In genomic region chr1:1355376-1355775, GRCh38 we compare ENCODE assay signal across 9 cellular contexts. TPM values are rescaled to one million over a fixed set of nuclear protein-coding genes. Genes with fewer than 3 reads are reported as not detected.
DNase-seq lines count a peak whose midpoint lies in the region; ATAC-seq and TF ChIP-seq lines count a peak whose summit lies in the region.
"Had no signal": no experiment of that assay in that cellular context is flagged by ENCODE, and none has a peak within 500 bp of the region (broad histone marks: within the 10 kb centered on the region; RNA-seq: fewer than 3 reads in every experiment).

No MANE protein-coding gene starts in this region.

- H3K4me1 Mint-ChIP-seq in type B pancreatic cell (ENCODE audit: unreplicated experiment), result peaks cover 13% of the 10 kb centered on the region
- peaks cover 19% of the 10 kb centered on the region for H3K4me1 Mint-ChIP-seq in activated CD4-positive, alpha-beta memory T cell treated with anti-CD3 and anti-CD28 coated beads, Interleukin-2, amount 10 ng/mL, durations not matched to agents 7 days and 5 days

- no peaks in the 10 kb centered on the region for H3K36me3 Mint-ChIP-seq in type B pancreatic cell
- H3K36me3 Mint-ChIP-seq in activated CD4-positive, alpha-beta memory T cell treated with anti-CD3 and anti-CD28 coated beads, Interleukin-2, amount 10 ng/mL, durations not matched to agents 7 days and 5 days (ENCODE audit: low read depth), result no peaks in the 10 kb centered on the region

- peak; percentile 8 to 35 (median 12) for ATAC-seq in right lobe of liver

- peaks cover 0 to 5% of the 10 kb centered on the region in 2 donors for H3K27me3 ChIP-seq in right lobe of liver
- H3K27me3 ChIP-seq in vagina, result no peaks in the 10 kb centered on the region

- no peak for TF ChIP-seq POLR2A in right lobe of liver (IDR thresholded peaks at IDR 0.05)
- no peak for TF ChIP-seq POLR2A in vagina (IDR thresholded peaks at IDR 0.05)

- H3K27ac Mint-ChIP-seq in type B pancreatic cell, result no peak overlapping the region
- H3K27ac Mint-ChIP-seq in activated CD4-positive, alpha-beta memory T cell treated with anti-CD3 and anti-CD28 coated beads, Interleukin-2, amount 10 ng/mL, durations not matched to agents 7 days and 5 days, result no peak overlapping the region

- intact Hi-C loops in right lobe of liver (cut with DNase I) (no loop called here), vagina (cut with DNase I) (no loop called here)

- H3K4me3 Mint-ChIP-seq in type B pancreatic cell, result no peak overlapping the region
- H3K4me3 Mint-ChIP-seq in activated CD4-positive, alpha-beta memory T cell treated with anti-CD3 and anti-CD28 coated beads, Interleukin-2, amount 10 ng/mL, durations not matched to agents 7 days and 5 days, result no peak overlapping the region

- H3K4me3 ChIP-seq in astrocyte of the cerebellum (ENCODE audit: low read depth, low read length), result peak overlapping the region; percentile 87
- no peak overlapping the region for H3K4me3 ChIP-seq in right lobe of liver
- peak overlapping the region; percentile 33 to 54 for H3K4me3 ChIP-seq in vagina

- in situ Hi-C loops in astrocyte of the cerebellum (cut with HindIII; ENCODE audit: low sequenced_read_pairs), result no loop called here

- H3K27ac ChIP-seq in right lobe of liver (no peak overlapping the region), vagina (peak overlapping the region; percentile 92)

- no peaks in the 10 kb centered on the region for H3K9me3 Mint-ChIP-seq in type B pancreatic cell
- H3K9me3 Mint-ChIP-seq in activated CD4-positive, alpha-beta memory T cell treated with anti-CD3 and anti-CD28 coated beads, Interleukin-2, amount 10 ng/mL, durations not matched to agents 7 days and 5 days, result no peaks in the 10 kb centered on the region

- peaks cover 8% of the 10 kb centered on the region for H3K27me3 Mint-ChIP-seq in type B pancreatic cell
- H3K27me3 Mint-ChIP-seq in activated CD4-positive, alpha-beta memory T cell treated with anti-CD3 and anti-CD28 coated beads, Interleukin-2, amount 10 ng/mL, durations not matched to agents 7 days and 5 days, result peaks cover 31% of the 10 kb centered on the region

- 0% methylated on average over 16 of the region's 57 CpGs for WGBS in right lobe of liver (ENCODE audit: insufficient coverage, low coverage, low lambda C conversion rate, missing lambda C conversion rate)

- CTCF ChIA-PET in activated CD4-positive, alpha-beta memory T cell treated with anti-CD3 and anti-CD28 coated beads, Interleukin-2, amount 10 ng/mL, durations not matched to agents 7 days and 5 days (lab: Charles Lee), result interaction anchor here (1.1 kb wide), 1 partner anchor 16 kb away, joined by 3 read pairs; no protein-coding TSS in a partner anchor

- no peaks in the 10 kb centered on the region for H3K36me3 ChIP-seq in right lobe of liver
- H3K36me3 ChIP-seq in vagina, result peaks cover 0 to 8% of the 10 kb centered on the region in 2 donors

- H3K4me1 ChIP-seq in right lobe of liver (no peaks in the 10 kb centered on the region), vagina (peaks cover 89% of the 10 kb centered on the region)

- H3K9me3 ChIP-seq in right lobe of liver, result no peaks in the 10 kb centered on the region
- no peaks in the 10 kb centered on the region for H3K9me3 ChIP-seq in vagina

- TF ChIP-seq CTCF in astrocyte of the cerebellum (IDR thresholded peaks at IDR 0.05; ENCODE audit: low read depth, low read length, missing control alignments), result no peak
- no peak for TF ChIP-seq CTCF in right lobe of liver (IDR thresholded peaks at IDR 0.05)
- TF ChIP-seq CTCF in vagina (IDR thresholded peaks at IDR 0.05), result no peak
- no peak for TF ChIP-seq CTCF in type B pancreatic cell (conservative IDR thresholded peaks at IDR 0.05)

- POLR2A ChIA-PET in activated CD4-positive, alpha-beta memory T cell treated with anti-CD3 and anti-CD28 coated beads, Interleukin-2, amount 10 ng/mL, durations not matched to agents 7 days and 5 days (lab: Charles Lee), result no interaction called here

- peak; percentile 46 for DNase-seq in stimulated activated CD4-positive, alpha-beta T cell treated with anti-CD3 and anti-CD28 coated beads, Interleukin-15, amount 100 ng/mL, for 24 hours
- DNase-seq in stimulated activated CD4-positive, alpha-beta T cell treated with anti-CD3 and anti-CD28 coated beads, Interleukin-1b, Interleukin-23, amount 100 ng/mL, for 48 hours, result no peak
- DNase-seq in astrocyte of the cerebellum (ENCODE audit: low read depth) (no peak), right lobe of liver (peak in 1 of 3 donors; percentile 26), vagina (ENCODE audit: extremely low spot score in 2 of 2) (no peak), type B pancreatic cell (ENCODE audit: extremely low spot score, unreplicated experiment) (no peak)
- DNase-seq in activated CD4-positive, alpha-beta T cell treated with anti-CD3 and anti-CD28 coated beads, Interleukin-2, amount 50 U/mL, for 48 hours, result no peak
- DNase-seq in activated CD4-positive, alpha-beta memory T cell treated with anti-CD3 and anti-CD28 coated beads, Interleukin-2, amount 10 ng/mL, durations not matched to agents 7 days and 5 days, result no peak
- DNase-seq: NCI-H1930 had no signal

RNA-seq across cellular contexts. Expression of gene MXRA8, which starts 3.0 kb away (rescaled TPM):
- total RNA-seq in right lobe of liver, result 10 to 100 TPM in 2 of 6 experiments, 1 to 10 TPM in 4; 2.2 to 11.9 (median 3.3) TPM
- total RNA-seq in vagina, result 136 TPM
- 17.6 and 78.1 TPM in 2 replicates for total RNA-seq in type B pancreatic cell (ENCODE audit: low replicate concordance)
- total RNA-seq in activated CD4-positive, alpha-beta memory T cell treated with anti-CD3 and anti-CD28 coated beads, Interleukin-2, amount 10 ng/mL, durations not matched to agents 7 days and 5 days, result under 1 TPM; 0.18 to 0.23 TPM

RNA-seq across cellular contexts. Expression of gene DVL1, which starts 6.2 kb away (rescaled TPM):
- total RNA-seq in right lobe of liver (10 to 100 TPM; 32.7 to 54.6 (median 41.2) TPM), vagina (72.4 TPM), type B pancreatic cell (ENCODE audit: low replicate concordance) (62.8 and 63.5 TPM in 2 replicates)
- 10 to 100 TPM; 36.0 to 37.8 TPM for total RNA-seq in activated CD4-positive, alpha-beta memory T cell treated with anti-CD3 and anti-CD28 coated beads, Interleukin-2, amount 10 ng/mL, durations not matched to agents 7 days and 5 days

RNA-seq across cellular contexts. Expression of gene AURKAIP1, which starts 19.6 kb away (rescaled TPM):
- total RNA-seq in right lobe of liver, result 100 to 1,000 TPM in 3 of 6 experiments, 10 to 100 TPM in 3; 70.0 to 140 (median 104) TPM
- 94.5 TPM for total RNA-seq in vagina
- total RNA-seq in type B pancreatic cell (ENCODE audit: low replicate concordance), result 122 and 143 TPM in 2 replicates
- total RNA-seq in activated CD4-positive, alpha-beta memory T cell treated with anti-CD3 and anti-CD28 coated beads, Interleukin-2, amount 10 ng/mL, durations not matched to agents 7 days and 5 days, result 100 to 1,000 TPM; 121 to 122 TPM

RNA-seq across cellular contexts. Expression of gene TAS1R3, which starts 24.3 kb away (rescaled TPM):
- total RNA-seq in right lobe of liver (1 to 10 TPM in 2 of 6 experiments, under 1 TPM in 4; 0.10 to 2.7 (median 0.33) TPM), vagina (0.74 TPM), type B pancreatic cell (ENCODE audit: low replicate concordance) (0.83 and 0.89 TPM in 2 replicates)
- total RNA-seq in activated CD4-positive, alpha-beta memory T cell treated with anti-CD3 and anti-CD28 coated beads, Interleukin-2, amount 10 ng/mL, durations not matched to agents 7 days and 5 days, result under 1 TPM; 0.75 to 0.78 TPM

RNA-seq across cellular contexts. Expression of gene CPTP, which starts 30.8 kb away (rescaled TPM):
- total RNA-seq in right lobe of liver (10 to 100 TPM; 26.9 to 57.7 (median 33.1) TPM), vagina (20.9 TPM), type B pancreatic cell (ENCODE audit: low replicate concordance) (24.2 and 28.5 TPM in 2 replicates)
- 10 to 100 TPM; 19.8 to 21.9 TPM for total RNA-seq in activated CD4-positive, alpha-beta memory T cell treated with anti-CD3 and anti-CD28 coated beads, Interleukin-2, amount 10 ng/mL, durations not matched to agents 7 days and 5 days

Comparison
In these comparisons a context has a peak if more than half of its experiments do, and no peak if none do; other contexts are left out.
1. H3K4me3 ChIP-seq: peak in astrocyte of the cerebellum (single experiment) and vagina (2 of 2); none in right lobe of liver (0 of 3).